18 cellular contexts compared by ENCODE assay signal in the genomic region with DNA sequence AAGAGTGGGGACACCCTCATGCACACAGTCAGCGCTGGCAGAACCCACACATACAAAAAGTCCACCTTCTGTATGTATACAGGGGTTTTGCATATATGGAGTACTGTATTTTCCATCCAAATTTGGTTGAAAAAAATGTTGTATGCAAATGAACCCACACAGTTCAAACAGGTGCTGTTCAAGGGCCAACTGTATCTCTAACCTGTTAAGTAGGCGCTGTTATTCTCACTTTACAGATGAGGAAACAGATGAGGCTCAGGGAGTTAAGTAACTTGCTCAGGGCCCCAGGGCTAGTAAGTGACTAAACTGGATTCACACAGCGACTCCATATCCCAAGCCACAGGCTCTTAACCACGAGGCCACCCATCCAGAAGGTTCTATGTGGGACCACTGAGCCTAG.
A peak's percentile ranks its signal among the peaks of the same experiment; 100 is the strongest.
DNase-seq lines count a peak whose midpoint lies in the region; ATAC-seq and TF ChIP-seq lines count a peak whose summit lies in the region.
"Had no signal": no experiment of that assay in that cellular context is flagged by ENCODE, and none has a peak within 500 bp of the region (broad histone marks: within the 10 kb centered on the region; RNA-seq: fewer than 3 reads in every experiment).

No MANE protein-coding gene starts in this region.

- BruUV-seq in OCI-LY7 (replicated peaks; lab: Mats Ljungman, UMichigan), result no TSS peak

- DNase-seq in GM12865 (ENCODE audit: low read depth) (peak; percentile 21), OCI-LY7 (ENCODE audit: low spot score) (peak; percentile 94), memory B cell (ENCODE audit: low spot score in 2 of 2) (no peak), psoas muscle (no peak), omental fat pad (ENCODE audit: low spot score) (no peak), HCEC 1CT (no peak)
- no peak for DNase-seq in stimulated activated CD4-positive, alpha-beta T cell treated with anti-CD3 and anti-CD28 coated beads, Interleukin-4, amount 100 ng/mL, for 4 hours
- DNase-seq: activated CD4-positive, alpha-beta T cell treated with anti-CD3 and anti-CD28 coated beads for 36 hours; activated naive CD4-positive, alpha-beta T cell treated with Interleukin-2 at 50 U/mL for 16 hours; activated T-cell treated with anti-CD3 and anti-CD28 coated beads, Interleukin-2, amount 50 U/mL, for 4 hours; CD4-positive, CD25-positive, alpha-beta regulatory T cell; kidney glomerular epithelial cell; NCI-H146; sigmoid colon; SJCRH30; substantia nigra had no signal

- no peaks in the 10 kb centered on the region for H3K36me3 Mint-ChIP-seq in memory B cell
- H3K36me3 Mint-ChIP-seq: CD4-positive, CD25-positive, alpha-beta regulatory T cell had no signal

- H3K4me1 Mint-ChIP-seq in memory B cell, result peaks cover 11% of the 10 kb centered on the region
- H3K4me1 Mint-ChIP-seq: activated CD4-positive, alpha-beta T cell treated with anti-CD3 and anti-CD28 coated beads for 36 hours had no signal

- H3K27ac Mint-ChIP-seq in memory B cell, result no peak overlapping the region
- H3K27ac Mint-ChIP-seq: activated CD4-positive, alpha-beta T cell treated with anti-CD3 and anti-CD28 coated beads for 36 hours had no signal

- H3K79me2 ChIP-seq in OCI-LY7 (ENCODE audit: insufficient read depth, low read depth, low read length), result no peaks in the 10 kb centered on the region

- intact Hi-C loops in OCI-LY7 (cut with micrococcal nuclease; ENCODE audit: unreplicated experiment) (loop anchor here (2.0 kb wide), 1 partner anchor 45 kb away; no protein-coding TSS in a partner anchor), psoas muscle (cut with DNase I) (no loop called here)

- CTCF ChIA-PET in OCI-LY7 (lab: Charles Lee; ENCODE audit: unreplicated experiment), result interaction anchor here (0.7 to 1.0 kb wide), 2 partner anchors 12 to 77 kb away, joined by 3 read pairs; no protein-coding TSS in a partner anchor

- POLR2A ChIA-PET in OCI-LY7 (lab: Charles Lee), result interaction anchor here (1.3 kb wide), 1 partner anchor 11 kb away, joined by 7 read pairs; no protein-coding TSS in a partner anchor

- no peaks in the 10 kb centered on the region for H3K9me2 ChIP-seq in OCI-LY7 (ENCODE audit: insufficient read depth, low read length)

- H3K4me1 ChIP-seq in OCI-LY7 (ENCODE audit: insufficient read depth, low read length, poor library complexity, severe bottlenecking), result peaks cover 76% of the 10 kb centered on the region
- no peaks in the 10 kb centered on the region for H3K4me1 ChIP-seq in psoas muscle
- H3K4me1 ChIP-seq: HAP-1, sigmoid colon had no signal

- no peaks in the 10 kb centered on the region for H3K27me3 ChIP-seq in psoas muscle (ENCODE audit: insufficient read depth in 3 of 3, low read length in 2 of 3)
- H3K27me3 ChIP-seq: sigmoid colon, SJCRH30 had no signal

- H4K20me1 ChIP-seq in OCI-LY7 (ENCODE audit: insufficient read depth, low read length), result no peaks in the 10 kb centered on the region

- no peak overlapping the region for H3K4me3 ChIP-seq in GM12865 (ENCODE audit: low read depth, low read length)
- H3K4me3 ChIP-seq in OCI-LY7 (ENCODE audit: low read depth, low read length, poor library complexity, severe bottlenecking), result peak overlapping the region; percentile 57
- H3K4me3 ChIP-seq in psoas muscle, result no peak overlapping the region
- H3K4me3 ChIP-seq: HAP-1, sigmoid colon, SJCRH30 had no signal

- H2AFZ ChIP-seq in OCI-LY7 (ENCODE audit: low read length), result peak overlapping the region; percentile 49; the same call in 1 of the 2 replicates

- H3K27me3 Mint-ChIP-seq in memory B cell, result peaks cover 2% of the 10 kb centered on the region
- H3K27me3 Mint-ChIP-seq: activated CD4-positive, alpha-beta T cell treated with anti-CD3 and anti-CD28 coated beads for 36 hours had no signal

- H3K36me3 ChIP-seq in OCI-LY7 (ENCODE audit: insufficient read depth, low read length) (no peaks in the 10 kb centered on the region), psoas muscle (ENCODE audit: insufficient read depth in 1 of 2, low read depth in 1 of 2) (no peaks in the 10 kb centered on the region)
- H3K36me3 ChIP-seq: HAP-1, sigmoid colon, SJCRH30 had no signal

- no peak overlapping the region for H3K4me3 Mint-ChIP-seq in memory B cell
- H3K4me3 Mint-ChIP-seq: activated CD4-positive, alpha-beta T cell treated with anti-CD3 and anti-CD28 coated beads for 36 hours; activated T-cell treated with anti-CD3 and anti-CD28 coated beads, Interleukin-2, amount 50 U/mL, for 4 hours; CD4-positive, CD25-positive, alpha-beta regulatory T cell had no signal

- TF ChIP-seq CTCF in GM12865 (IDR thresholded peaks at IDR 0.05; ENCODE audit: insufficient read depth, low read depth, low read length, missing control alignments) (no peak), OCI-LY7 (conservative IDR thresholded peaks at IDR 0.05; ENCODE audit: low read length) (no peak), psoas muscle (IDR thresholded peaks at IDR 0.05) (no peak), omental fat pad (IDR thresholded peaks at IDR 0.05) (no peak)

- H3K4me2 ChIP-seq in OCI-LY7 (ENCODE audit: low read length), result peak overlapping the region; percentile 76

- H3K27ac ChIP-seq in OCI-LY7 (ENCODE audit: low read depth, low read length, poor library complexity, severe bottlenecking), result peak overlapping the region; percentile 97
- H3K27ac ChIP-seq in psoas muscle, result no peak overlapping the region
- H3K27ac ChIP-seq: sigmoid colon, SJCRH30 had no signal

- WGBS in psoas muscle, 3 donors, result 82 to 93% (median 90%) methylated on average over 4 of the region's 4 CpGs

- H3K9me3 ChIP-seq in OCI-LY7 (ENCODE audit: low read length) (no peaks in the 10 kb centered on the region), psoas muscle (no peaks in the 10 kb centered on the region)
- H3K9me3 ChIP-seq: HAP-1, sigmoid colon, SJCRH30 had no signal

- ATAC-seq in HG02852 (IDR thresholded peaks at IDR 0.05; ENCODE audit: unreplicated experiment) (peak; percentile 44), memory B cell (ENCODE audit: low read depth) (peak; percentile 89), psoas muscle (no peak), omental fat pad (ENCODE audit: low FRiP score) (no peak)
- ATAC-seq: activated CD4-positive, alpha-beta T cell treated with anti-CD3 and anti-CD28 coated beads for 36 hours; activated T-cell treated with anti-CD3 and anti-CD28 coated beads, Interleukin-2, amount 50 U/mL, for 4 hours had no signal

- no peaks in the 10 kb centered on the region for H3K9me3 Mint-ChIP-seq in memory B cell
- H3K9me3 Mint-ChIP-seq: activated T-cell treated with anti-CD3 and anti-CD28 coated beads, Interleukin-2, amount 50 U/mL, for 4 hours; CD4-positive, CD25-positive, alpha-beta regulatory T cell had no signal

Comparison
In these comparisons a context has a peak if more than half of its experiments do, and no peak if none do; other contexts are left out.
1. DNase-seq: peak in GM12865 (single experiment) and OCI-LY7 (single experiment); none in memory B cell (0 of 2), psoas muscle (0 of 2), omental fat pad (single experiment), HCEC 1CT (single experiment) and stimulated activated CD4-positive, alpha-beta T cell treated with anti-CD3 and anti-CD28 coated beads, Interleukin-4, amount 100 ng/mL, for 4 hours (0 of 2).
2. ATAC-seq: peak in HG02852 (single experiment) and memory B cell (single experiment); none in psoas muscle (0 of 4) and omental fat pad (single experiment).